In the genomic region with DNA sequence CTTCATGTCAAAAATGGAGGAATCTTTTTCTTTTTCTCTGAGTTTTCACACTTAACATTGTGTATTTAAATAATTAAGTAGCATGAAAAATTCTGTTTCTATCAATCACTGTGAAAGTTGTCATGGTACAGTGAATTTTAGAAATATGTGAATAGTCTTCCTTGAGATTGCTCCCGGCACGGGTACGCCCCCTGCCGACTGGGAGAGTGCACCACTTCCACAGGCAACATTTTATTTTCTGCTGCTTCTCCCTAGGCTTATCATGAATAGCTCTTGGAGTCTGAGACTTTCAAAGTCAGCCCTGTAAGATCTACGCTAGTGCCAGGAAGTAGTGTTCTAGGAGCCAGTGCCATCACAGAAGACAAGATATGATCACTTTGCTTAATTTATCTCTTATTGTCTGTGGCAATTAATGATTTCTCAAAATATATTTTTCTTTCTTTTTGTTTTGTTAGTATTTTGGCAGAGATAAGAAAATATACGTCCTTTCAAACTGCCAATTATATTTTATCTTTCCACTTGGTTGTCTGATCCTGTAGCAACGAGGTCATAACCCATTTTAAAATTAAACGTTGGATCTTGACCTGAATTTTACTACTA, we compare ENCODE assay signal across 8 cellular contexts.
DNase-seq lines count a peak whose midpoint lies in the region; ATAC-seq and TF ChIP-seq lines count a peak whose summit lies in the region.

No MANE protein-coding gene starts in this region.

- no peak overlapping the region for H3K27ac Mint-ChIP-seq in Caco-2 (ENCODE audit: unreplicated experiment)

- H3K4me3 ChIP-seq in Caco-2 (ENCODE audit: low read depth, low read length) (no peak overlapping the region), mammary epithelial cell (replicated peaks in 1 of 3; ENCODE audit: insufficient read depth in 1 of 3, low read depth in 2 of 3, low read length in 3 of 3) (no peak overlapping the region), lung (no peak overlapping the region)

- H3K27me3 ChIP-seq in Caco-2 (replicated peaks; ENCODE audit: control insufficient read depth, insufficient read depth, low read length) (no peaks in the 10 kb centered on the region), mammary epithelial cell (ENCODE audit: insufficient read depth, low read length) (no peaks in the 10 kb centered on the region), lung (ENCODE audit: control insufficient read depth, insufficient read depth) (no peaks in the 10 kb centered on the region)

- H3K36me3 ChIP-seq in Caco-2 (ENCODE audit: control insufficient read depth, insufficient read depth, low read length), result no peaks in the 10 kb centered on the region
- no peaks in the 10 kb centered on the region for H3K36me3 ChIP-seq in mammary epithelial cell (ENCODE audit: insufficient read depth, low read length)
- H3K36me3 ChIP-seq in lung (ENCODE audit: control insufficient read depth in 2 of 2, insufficient read depth in 2 of 2, low read length in 2 of 2), result no peaks in the 10 kb centered on the region

- H3K9me3 Mint-ChIP-seq in Caco-2 (ENCODE audit: unreplicated experiment), result no peaks in the 10 kb centered on the region

- in situ Hi-C loops in mammary epithelial cell (cut with MboI; ENCODE audit: low sequenced_read_pairs in 2 of 2), result loop anchor here in 1 of 2 donors (10.0 kb wide), 1 partner anchor 259 kb away; no protein-coding TSS in a partner anchor

- dilution Hi-C loops in mammary epithelial cell (cut with HindIII; ENCODE audit: low sequenced_read_pairs), result no loop called here

- peak; percentile 56 to 58 for TF ChIP-seq CTCF in Caco-2 (IDR thresholded peaks at IDR 0.05; ENCODE audit: insufficient read depth in 1 of 2, low read depth in 1 of 2, low read length in 1 of 2, severe bottlenecking in 1 of 2, unreplicated experiment in 1 of 2)
- peak; percentile 93 to 97 for TF ChIP-seq CTCF in mammary epithelial cell (conservative IDR thresholded peaks at IDR 0.05 in 1 of 2, IDR thresholded peaks at IDR 0.05 in 1 of 2; ENCODE audit: extremely low read depth in 1 of 2, insufficient read depth in 1 of 2, low read depth in 1 of 2, low read length in 2 of 2)
- peak; percentile 21 for TF ChIP-seq CTCF in lung (IDR thresholded peaks at IDR 0.05; ENCODE audit: control extremely low read depth, extremely low read depth)

- no peaks in the 10 kb centered on the region for H3K36me3 Mint-ChIP-seq in Caco-2 (ENCODE audit: insufficient read depth, unreplicated experiment)

- ATAC-seq in GM18520 (IDR thresholded peaks at IDR 0.05; ENCODE audit: unreplicated experiment) (peak; percentile 55), HG02943 (IDR thresholded peaks at IDR 0.05; ENCODE audit: low read depth, unreplicated experiment) (peak; percentile 67), lung (ENCODE audit: insufficient read depth, low FRiP score) (no peak)

- WGBS in mammary epithelial cell (ENCODE audit: low coverage, missing lambda C conversion rate), result 24% methylated on average over 8 of the region's 8 CpGs
- 24 to 34% methylated on average over 8 of the region's 8 CpGs for WGBS in lung, 2 donors

- DNase-seq in Caco-2 (peak; percentile 42 to 67), NCI-H69 (lab: John Stamatoyannopoulos, UW) (peak; percentile 36), mammary epithelial cell (peak; percentile 44), lung (ENCODE audit: low spot score) (peak; percentile 32), NK-92 (lab: John Stamatoyannopoulos, UW; ENCODE audit: unreplicated experiment) (no peak), AG08395 (ENCODE audit: low spot score) (no peak)

- no peak overlapping the region for H3K27ac ChIP-seq in mammary epithelial cell (ENCODE audit: insufficient read depth, low read depth, low read length)
- no peak overlapping the region for H3K27ac ChIP-seq in lung (ENCODE audit: low read depth in 1 of 2, low read length in 1 of 2)

- H3K4me3 Mint-ChIP-seq in Caco-2 (ENCODE audit: unreplicated experiment), result no peak overlapping the region

- no peaks in the 10 kb centered on the region for H3K79me2 ChIP-seq in mammary epithelial cell (ENCODE audit: insufficient read depth, low read length)

- H3K4me2 ChIP-seq in mammary epithelial cell (ENCODE audit: insufficient read depth, low read depth, low read length), result no peak overlapping the region

- POLR2A ChIA-PET in Caco-2 (lab: Charles Lee), result no interaction called here

- no peak overlapping the region for H2AFZ ChIP-seq in mammary epithelial cell (ENCODE audit: low read depth, low read length)

- no peaks in the 10 kb centered on the region for H4K20me1 ChIP-seq in mammary epithelial cell (ENCODE audit: insufficient read depth, low read length)

- no peaks in the 10 kb centered on the region for H3K4me1 ChIP-seq in Caco-2
- peaks cover 5% of the 10 kb centered on the region for H3K4me1 ChIP-seq in mammary epithelial cell (ENCODE audit: insufficient read depth, low read length)
- no peaks in the 10 kb centered on the region for H3K4me1 ChIP-seq in lung (ENCODE audit: control insufficient read depth in 2 of 2, insufficient read depth in 2 of 2, low read length in 2 of 2)

- H3K9ac ChIP-seq in mammary epithelial cell (ENCODE audit: insufficient read depth, low read length), result no peak overlapping the region

- no peaks in the 10 kb centered on the region for H3K27me3 Mint-ChIP-seq in Caco-2 (ENCODE audit: insufficient read depth, unreplicated experiment)

- intact Hi-C loops in Caco-2 (cut with micrococcal nuclease; ENCODE audit: unreplicated experiment), result loop anchor here (1.0 to 5.0 kb wide), 4 partner anchors 103 to 656 kb away; no protein-coding TSS in a partner anchor
- intact Hi-C loops in mammary epithelial cell (cut with micrococcal nuclease), result loop anchor here (1.0 to 10.0 kb wide), 4 partner anchors 119 to 714 kb away; no protein-coding TSS in a partner anchor

- H3K4me1 Mint-ChIP-seq in Caco-2 (ENCODE audit: low read depth, unreplicated experiment), result no peaks in the 10 kb centered on the region

- BruUV-seq in Caco-2 (replicated peaks; lab: Mats Ljungman, UMichigan), result no TSS peak
- no TSS peak for BruUV-seq in mammary epithelial cell (replicated peaks; lab: Mats Ljungman, UMichigan)

- CTCF ChIA-PET in Caco-2 (lab: Charles Lee), result interaction anchor here (1.0 kb wide), 4 partner anchors 22 to 655 kb away, joined by 4 to 11 read pairs (median 6); no protein-coding TSS in a partner anchor
- CTCF ChIA-PET in mammary epithelial cell (lab: Charles Lee; ENCODE audit: low non-redundant PET), result interaction anchor here (0.6 to 0.9 kb wide), 4 partner anchors 25 to 593 kb away, joined by 3 to 4 read pairs (median 3); no protein-coding TSS in a partner anchor

- no peaks in the 10 kb centered on the region for H3K9me3 ChIP-seq in Caco-2
- H3K9me3 ChIP-seq in mammary epithelial cell (replicated peaks; ENCODE audit: insufficient read depth, low read length), result no peaks in the 10 kb centered on the region
- H3K9me3 ChIP-seq in lung (ENCODE audit: control insufficient read depth in 2 of 2, insufficient read depth in 1 of 2, low read length in 1 of 2), result peaks cover 0 to 4% of the 10 kb centered on the region in 2 donors

Comparison
In these comparisons a context has a peak if more than half of its experiments do, and no peak if none do; other contexts are left out.
1. DNase-seq: peak in Caco-2 (2 of 2), NCI-H69 (single experiment), mammary epithelial cell (single experiment) and lung (single experiment); none in NK-92 (single experiment) and AG08395 (single experiment).
2. CTCF ChIP-seq: peak in every context shown above with its lines; median percentile 95 in mammary epithelial cell; 57 in Caco-2; 21 in lung.